ENCODE assay signal across 1 cellular context in the genomic region with DNA sequence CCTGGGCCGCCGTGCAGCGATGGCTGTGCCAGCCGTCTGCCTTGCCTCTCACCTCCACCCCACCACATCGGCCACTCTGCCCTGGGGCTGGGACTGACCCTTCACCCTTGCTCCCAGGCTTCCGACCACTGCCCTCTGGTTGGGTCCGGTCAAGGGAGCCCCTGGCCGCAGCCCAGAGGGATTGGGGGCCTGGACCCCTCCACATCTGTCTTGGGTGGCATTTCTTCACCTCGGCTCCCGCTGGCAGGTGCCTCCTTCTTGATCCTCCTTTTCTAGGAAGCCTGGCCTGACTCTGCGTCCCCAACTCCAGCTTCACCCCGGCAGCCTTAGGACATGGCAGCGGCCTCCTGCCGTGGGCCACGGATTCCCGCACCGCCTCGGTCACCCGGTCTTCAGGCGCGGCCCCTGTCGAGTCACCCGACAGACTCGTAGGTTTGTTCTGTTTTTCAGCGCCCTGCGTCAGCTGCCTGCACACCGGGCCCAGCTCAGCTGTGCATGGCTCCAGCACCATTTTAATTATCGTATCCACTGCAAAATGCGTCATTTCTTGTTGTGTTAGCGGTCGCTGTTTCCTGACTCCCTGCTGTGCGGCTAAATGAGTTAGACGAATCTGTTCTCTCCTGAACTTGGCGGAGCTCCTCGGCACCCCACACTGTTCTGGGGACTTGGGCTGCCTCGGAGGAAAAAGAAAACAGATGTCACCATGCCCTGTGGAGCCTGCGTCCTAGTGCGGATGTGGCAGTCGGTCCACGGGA.
TF ChIP-seq lines count a peak whose summit lies in the region.

No MANE protein-coding gene starts in this region.

TF ChIP-seq in WTC11, 78 proteins besides CTCF, POLR2A, EP300 and RAD21 (continued from another document):
- TF ChIP-seq, protein P1, sequence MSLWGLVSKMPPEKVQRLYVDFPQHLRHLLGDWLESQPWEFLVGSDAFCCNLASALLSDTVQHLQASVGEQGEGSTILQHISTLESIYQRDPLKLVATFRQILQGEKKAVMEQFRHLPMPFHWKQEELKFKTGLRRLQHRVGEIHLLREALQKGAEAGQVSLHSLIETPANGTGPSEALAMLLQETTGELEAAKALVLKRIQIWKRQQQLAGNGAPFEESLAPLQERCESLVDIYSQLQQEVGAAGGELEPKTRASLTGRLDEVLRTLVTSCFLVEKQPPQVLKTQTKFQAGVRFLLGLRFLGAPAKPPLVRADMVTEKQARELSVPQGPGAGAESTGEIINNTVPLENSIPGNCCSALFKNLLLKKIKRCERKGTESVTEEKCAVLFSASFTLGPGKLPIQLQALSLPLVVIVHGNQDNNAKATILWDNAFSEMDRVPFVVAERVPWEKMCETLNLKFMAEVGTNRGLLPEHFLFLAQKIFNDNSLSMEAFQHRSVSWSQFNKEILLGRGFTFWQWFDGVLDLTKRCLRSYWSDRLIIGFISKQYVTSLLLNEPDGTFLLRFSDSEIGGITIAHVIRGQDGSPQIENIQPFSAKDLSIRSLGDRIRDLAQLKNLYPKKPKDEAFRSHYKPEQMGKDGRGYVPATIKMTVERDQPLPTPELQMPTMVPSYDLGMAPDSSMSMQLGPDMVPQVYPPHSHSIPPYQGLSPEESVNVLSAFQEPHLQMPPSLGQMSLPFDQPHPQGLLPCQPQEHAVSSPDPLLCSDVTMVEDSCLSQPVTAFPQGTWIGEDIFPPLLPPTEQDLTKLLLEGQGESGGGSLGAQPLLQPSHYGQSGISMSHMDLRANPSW (CRISPR knock-in tag; conservative IDR thresholded peaks at IDR 0.05; ENCODE audit: low read depth) = no peak
- TF ChIP-seq, protein P2, sequence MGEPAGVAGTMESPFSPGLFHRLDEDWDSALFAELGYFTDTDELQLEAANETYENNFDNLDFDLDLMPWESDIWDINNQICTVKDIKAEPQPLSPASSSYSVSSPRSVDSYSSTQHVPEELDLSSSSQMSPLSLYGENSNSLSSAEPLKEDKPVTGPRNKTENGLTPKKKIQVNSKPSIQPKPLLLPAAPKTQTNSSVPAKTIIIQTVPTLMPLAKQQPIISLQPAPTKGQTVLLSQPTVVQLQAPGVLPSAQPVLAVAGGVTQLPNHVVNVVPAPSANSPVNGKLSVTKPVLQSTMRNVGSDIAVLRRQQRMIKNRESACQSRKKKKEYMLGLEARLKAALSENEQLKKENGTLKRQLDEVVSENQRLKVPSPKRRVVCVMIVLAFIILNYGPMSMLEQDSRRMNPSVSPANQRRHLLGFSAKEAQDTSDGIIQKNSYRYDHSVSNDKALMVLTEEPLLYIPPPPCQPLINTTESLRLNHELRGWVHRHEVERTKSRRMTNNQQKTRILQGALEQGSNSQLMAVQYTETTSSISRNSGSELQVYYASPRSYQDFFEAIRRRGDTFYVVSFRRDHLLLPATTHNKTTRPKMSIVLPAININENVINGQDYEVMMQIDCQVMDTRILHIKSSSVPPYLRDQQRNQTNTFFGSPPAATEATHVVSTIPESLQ (CRISPR knock-in tag; IDR thresholded peaks at IDR 0.05) = no peak
- TF ChIP-seq, protein P3, sequence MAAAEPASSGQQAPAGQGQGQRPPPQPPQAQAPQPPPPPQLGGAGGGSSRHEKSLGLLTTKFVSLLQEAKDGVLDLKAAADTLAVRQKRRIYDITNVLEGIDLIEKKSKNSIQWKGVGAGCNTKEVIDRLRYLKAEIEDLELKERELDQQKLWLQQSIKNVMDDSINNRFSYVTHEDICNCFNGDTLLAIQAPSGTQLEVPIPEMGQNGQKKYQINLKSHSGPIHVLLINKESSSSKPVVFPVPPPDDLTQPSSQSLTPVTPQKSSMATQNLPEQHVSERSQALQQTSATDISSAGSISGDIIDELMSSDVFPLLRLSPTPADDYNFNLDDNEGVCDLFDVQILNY (CRISPR knock-in tag; IDR thresholded peaks at IDR 0.05) = no peak
- TF ChIP-seq NR2C2 (CRISPR knock-in tag; IDR thresholded peaks at IDR 0.05) = no peak
- TF ChIP-seq EMX1 (CRISPR knock-in tag; IDR thresholded peaks at IDR 0.05) = no peak
- TF ChIP-seq SP1 (CRISPR knock-in tag; conservative IDR thresholded peaks at IDR 0.05) = no peak
- TF ChIP-seq, protein P4, sequence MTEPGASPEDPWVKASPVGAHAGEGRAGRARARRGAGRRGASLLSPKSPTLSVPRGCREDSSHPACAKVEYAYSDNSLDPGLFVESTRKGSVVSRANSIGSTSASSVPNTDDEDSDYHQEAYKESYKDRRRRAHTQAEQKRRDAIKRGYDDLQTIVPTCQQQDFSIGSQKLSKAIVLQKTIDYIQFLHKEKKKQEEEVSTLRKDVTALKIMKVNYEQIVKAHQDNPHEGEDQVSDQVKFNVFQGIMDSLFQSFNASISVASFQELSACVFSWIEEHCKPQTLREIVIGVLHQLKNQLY (CRISPR knock-in tag; IDR thresholded peaks at IDR 0.05) = no peak
- TF ChIP-seq, protein P5, sequence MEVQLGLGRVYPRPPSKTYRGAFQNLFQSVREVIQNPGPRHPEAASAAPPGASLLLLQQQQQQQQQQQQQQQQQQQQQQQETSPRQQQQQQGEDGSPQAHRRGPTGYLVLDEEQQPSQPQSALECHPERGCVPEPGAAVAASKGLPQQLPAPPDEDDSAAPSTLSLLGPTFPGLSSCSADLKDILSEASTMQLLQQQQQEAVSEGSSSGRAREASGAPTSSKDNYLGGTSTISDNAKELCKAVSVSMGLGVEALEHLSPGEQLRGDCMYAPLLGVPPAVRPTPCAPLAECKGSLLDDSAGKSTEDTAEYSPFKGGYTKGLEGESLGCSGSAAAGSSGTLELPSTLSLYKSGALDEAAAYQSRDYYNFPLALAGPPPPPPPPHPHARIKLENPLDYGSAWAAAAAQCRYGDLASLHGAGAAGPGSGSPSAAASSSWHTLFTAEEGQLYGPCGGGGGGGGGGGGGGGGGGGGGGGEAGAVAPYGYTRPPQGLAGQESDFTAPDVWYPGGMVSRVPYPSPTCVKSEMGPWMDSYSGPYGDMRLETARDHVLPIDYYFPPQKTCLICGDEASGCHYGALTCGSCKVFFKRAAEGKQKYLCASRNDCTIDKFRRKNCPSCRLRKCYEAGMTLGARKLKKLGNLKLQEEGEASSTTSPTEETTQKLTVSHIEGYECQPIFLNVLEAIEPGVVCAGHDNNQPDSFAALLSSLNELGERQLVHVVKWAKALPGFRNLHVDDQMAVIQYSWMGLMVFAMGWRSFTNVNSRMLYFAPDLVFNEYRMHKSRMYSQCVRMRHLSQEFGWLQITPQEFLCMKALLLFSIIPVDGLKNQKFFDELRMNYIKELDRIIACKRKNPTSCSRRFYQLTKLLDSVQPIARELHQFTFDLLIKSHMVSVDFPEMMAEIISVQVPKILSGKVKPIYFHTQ (CRISPR knock-in tag; IDR thresholded peaks at IDR 0.05) = no peak
- TF ChIP-seq ZNF263 (CRISPR knock-in tag; IDR thresholded peaks at IDR 0.05; ENCODE audit: low read depth) = no peak
- no peak for TF ChIP-seq MXD4 (CRISPR knock-in tag; IDR thresholded peaks at IDR 0.05; ENCODE audit: borderline replicate concordance)
